Comparison of ENCODE assay signal across 2 cellular contexts in genomic region chr7:116231543-116232401, GRCh38.
TF ChIP-seq lines count a peak whose summit lies in the region.

No MANE protein-coding gene starts in this region.

TF ChIP-seq in A549, 52 proteins besides CTCF, POLR2A, EP300 and RAD21:
- TF ChIP-seq BCL3 (IDR thresholded peaks at IDR 0.05): no peak
- no peak for TF ChIP-seq HMGXB4 (CRISPR knock-in tag; IDR thresholded peaks at IDR 0.05; ENCODE audit: borderline replicate concordance)
- TF ChIP-seq MYC (IDR thresholded peaks at IDR 0.05; ENCODE audit: borderline replicate concordance, low read length): no peak
- TF ChIP-seq, protein P1, sequence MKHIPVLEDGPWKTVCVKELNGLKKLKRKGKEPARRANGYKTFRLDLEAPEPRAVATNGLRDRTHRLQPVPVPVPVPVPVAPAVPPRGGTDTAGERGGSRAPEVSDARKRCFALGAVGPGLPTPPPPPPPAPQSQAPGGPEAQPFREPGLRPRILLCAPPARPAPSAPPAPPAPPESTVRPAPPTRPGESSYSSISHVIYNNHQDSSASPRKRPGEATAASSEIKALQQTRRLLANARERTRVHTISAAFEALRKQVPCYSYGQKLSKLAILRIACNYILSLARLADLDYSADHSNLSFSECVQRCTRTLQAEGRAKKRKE (CRISPR knock-in tag; IDR thresholded peaks at IDR 0.05; ENCODE audit: low read depth): no peak
- TF ChIP-seq MAFK (IDR thresholded peaks at IDR 0.05; ENCODE audit: partially characterized antibody): peak; percentile 100
- no peak for TF ChIP-seq KDM5A (IDR thresholded peaks at IDR 0.05)
- TF ChIP-seq NFE2L2 (conservative IDR thresholded peaks at IDR 0.05; ENCODE audit: low read length): peak; percentile 96

TF ChIP-seq in K562, 482 proteins besides CTCF, POLR2A, EP300 and RAD21 (continues in another document):
- no peak for TF ChIP-seq HSF4 (CRISPR knock-in tag; IDR thresholded peaks at IDR 0.05; ENCODE audit: borderline replicate concordance)
- TF ChIP-seq NFE2 (IDR thresholded peaks at IDR 0.05; ENCODE audit: low read depth): peak; percentile 99
- peak; percentile 41; the same call in 1 of the 2 replicates for TF ChIP-seq TEAD4 (IDR thresholded peaks at IDR 0.05; ENCODE audit: low read length)
- TF ChIP-seq TEAD4 (CRISPR knock-in tag; IDR thresholded peaks at IDR 0.05; ENCODE audit: borderline replicate concordance): no peak
- TF ChIP-seq ZNF174 (CRISPR knock-in tag; IDR thresholded peaks at IDR 0.05): no peak
- peak; percentile 28 for TF ChIP-seq MEIS2 (IDR thresholded peaks at IDR 0.05; ENCODE audit: partially characterized antibody)
- TF ChIP-seq NFE2L1 (tag; IDR thresholded peaks at IDR 0.05; ENCODE audit: borderline replicate concordance, low read depth): peak; percentile 98
- TF ChIP-seq ZNF217 (CRISPR knock-in tag; IDR thresholded peaks at IDR 0.05): no peak
- TF ChIP-seq SMARCC2 (IDR thresholded peaks at IDR 0.05; ENCODE audit: low read depth): peak; percentile 24; the same call in 1 of the 2 replicates
- TF ChIP-seq MAFF (IDR thresholded peaks at IDR 0.05; ENCODE audit: low read length): peak; percentile 100
- TF ChIP-seq, protein P2, sequence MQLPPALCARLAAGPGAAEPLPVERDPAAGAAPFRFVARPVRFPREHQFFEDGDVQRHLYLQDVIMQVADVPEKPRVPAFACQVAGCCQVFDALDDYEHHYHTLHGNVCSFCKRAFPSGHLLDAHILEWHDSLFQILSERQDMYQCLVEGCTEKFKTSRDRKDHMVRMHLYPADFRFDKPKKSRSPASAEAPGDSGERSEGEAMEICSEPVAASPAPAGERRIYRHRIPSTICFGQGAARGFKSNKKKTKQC (CRISPR knock-in tag; IDR thresholded peaks at IDR 0.05): no peak
- no peak for TF ChIP-seq ZBTB11 (CRISPR knock-in tag; IDR thresholded peaks at IDR 0.05)
- peak; percentile 43; the same call in 1 of the 2 replicates for TF ChIP-seq ARID1B (IDR thresholded peaks at IDR 0.05)
- TF ChIP-seq, protein P3, sequence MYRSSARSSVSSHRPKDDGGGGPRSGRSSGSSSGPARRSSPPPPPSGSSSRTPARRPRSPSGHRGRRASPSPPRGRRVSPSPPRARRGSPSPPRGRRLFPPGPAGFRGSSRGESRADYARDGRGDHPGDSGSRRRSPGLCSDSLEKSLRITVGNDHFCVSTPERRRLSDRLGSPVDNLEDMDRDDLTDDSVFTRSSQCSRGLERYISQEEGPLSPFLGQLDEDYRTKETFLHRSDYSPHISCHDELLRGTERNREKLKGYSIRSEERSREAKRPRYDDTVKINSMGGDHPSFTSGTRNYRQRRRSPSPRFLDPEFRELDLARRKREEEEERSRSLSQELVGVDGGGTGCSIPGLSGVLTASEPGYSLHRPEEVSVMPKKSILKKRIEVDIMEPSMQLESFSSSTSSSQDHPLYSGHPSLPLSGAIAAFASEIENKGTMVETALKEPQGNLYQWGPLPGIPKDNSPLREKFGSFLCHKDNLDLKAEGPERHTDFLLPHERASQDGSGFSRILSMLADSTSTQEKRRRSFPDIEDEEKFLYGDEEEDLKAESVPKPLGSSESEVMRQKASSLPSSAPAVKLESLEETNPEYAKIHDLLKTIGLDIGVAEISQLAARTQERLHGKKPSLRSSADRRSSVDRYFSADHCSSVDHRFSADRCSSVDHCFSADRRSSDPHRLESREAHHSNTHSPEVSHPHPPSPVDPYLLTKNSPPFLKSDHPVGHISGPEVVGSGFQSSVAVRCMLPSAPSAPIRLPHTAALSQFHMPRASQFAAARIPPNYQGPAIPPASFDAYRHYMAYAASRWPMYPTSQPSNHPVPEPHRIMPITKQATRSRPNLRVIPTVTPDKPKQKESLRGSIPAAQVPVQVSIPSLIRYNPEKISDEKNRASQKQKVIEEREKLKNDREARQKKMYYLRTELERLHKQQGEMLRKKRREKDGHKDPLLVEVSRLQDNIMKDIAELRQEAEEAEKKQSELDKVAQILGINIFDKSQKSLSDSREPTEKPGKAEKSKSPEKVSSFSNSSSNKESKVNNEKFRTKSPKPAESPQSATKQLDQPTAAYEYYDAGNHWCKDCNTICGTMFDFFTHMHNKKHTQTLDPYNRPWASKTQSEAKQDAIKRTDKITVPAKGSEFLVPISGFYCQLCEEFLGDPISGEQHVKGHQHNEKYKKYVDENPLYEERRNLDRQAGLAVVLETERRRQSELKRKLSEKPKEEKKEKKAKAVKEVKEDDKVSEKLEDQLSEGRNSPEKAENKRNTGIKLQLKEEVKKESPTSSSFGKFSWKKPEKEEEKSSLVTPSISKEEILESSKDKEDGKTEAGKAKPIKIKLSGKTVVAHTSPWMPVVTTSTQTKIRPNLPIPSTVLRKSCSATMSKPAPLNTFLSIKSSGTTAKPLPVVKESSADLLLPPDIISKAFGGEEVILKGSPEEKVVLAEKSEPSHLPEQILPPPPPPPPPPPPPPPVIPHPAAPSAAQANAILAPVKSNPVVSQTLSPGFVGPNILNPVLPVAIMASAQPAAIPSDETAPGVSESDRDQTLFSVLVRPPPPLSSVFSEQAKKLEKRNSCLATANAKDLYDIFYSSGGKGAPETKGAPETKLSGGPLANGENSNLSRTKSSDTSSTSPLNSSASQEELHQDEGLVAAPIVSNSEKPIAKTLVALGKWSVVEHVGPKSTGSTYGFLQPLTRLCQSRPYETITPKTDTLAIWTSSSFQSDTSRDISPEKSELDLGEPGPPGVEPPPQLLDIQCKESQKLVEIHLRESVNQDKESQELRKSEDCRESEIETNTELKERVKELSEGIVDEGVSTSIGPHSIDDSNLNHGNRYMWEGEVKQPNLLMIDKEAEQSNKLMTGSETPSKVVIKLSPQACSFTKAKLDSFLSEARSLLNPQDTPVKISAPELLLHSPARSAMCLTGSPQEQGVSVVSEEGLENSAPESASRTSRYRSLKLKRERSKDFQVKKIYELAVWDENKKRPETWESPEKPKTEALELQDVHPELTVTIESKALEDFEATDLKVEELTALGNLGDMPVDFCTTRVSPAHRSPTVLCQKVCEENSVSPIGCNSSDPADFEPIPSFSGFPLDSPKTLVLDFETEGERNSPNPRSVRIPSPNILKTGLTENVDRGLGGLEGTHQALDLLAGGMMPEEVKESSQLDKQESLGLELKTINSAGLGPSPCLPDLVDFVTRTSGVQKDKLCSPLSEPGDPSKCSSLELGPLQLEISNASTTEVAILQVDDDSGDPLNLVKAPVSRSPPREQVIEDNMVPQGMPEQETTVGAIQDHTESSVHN (IDR thresholded peaks at IDR 0.05; ENCODE audit: borderline replicate concordance in 1 of 2, low read depth in 1 of 2): peak in 1 of 2 experiments; percentile 90; a peak in 1 of 4 replicates
- peak; percentile 2; the same call in 1 of the 2 replicates for TF ChIP-seq NCOR1 (IDR thresholded peaks at IDR 0.05)
- peak; percentile 99 for TF ChIP-seq MAFK (IDR thresholded peaks at IDR 0.05; ENCODE audit: low read length)
- TF ChIP-seq MAFG (tag; conservative IDR thresholded peaks at IDR 0.05): peak; percentile 100
- peak; percentile 99 for TF ChIP-seq C11orf30 (IDR thresholded peaks at IDR 0.05; ENCODE audit: low read depth)
- peak; percentile 58; the same call in 1 of the 2 replicates for TF ChIP-seq GATAD2B (IDR thresholded peaks at IDR 0.05; ENCODE audit: borderline replicate concordance)
- TF ChIP-seq E2F1 (CRISPR knock-in tag; IDR thresholded peaks at IDR 0.05): no peak
- peak; percentile 54; the same call in 1 of the 2 replicates for TF ChIP-seq DPF2 (IDR thresholded peaks at IDR 0.05)
- no peak for TF ChIP-seq RBM34 (IDR thresholded peaks at IDR 0.05; ENCODE audit: borderline replicate concordance, insufficient read depth, low read length)
- no peak for TF ChIP-seq MED1 (CRISPR knock-in tag; IDR thresholded peaks at IDR 0.05; ENCODE audit: borderline replicate concordance)
- 0 out of 4 replicates have a peak, but pooled peaks of 1 of the 2 experiments have one; percentile 29 for TF ChIP-seq MNT (conservative IDR thresholded peaks at IDR 0.05)
- TF ChIP-seq KAT7 (CRISPR knock-in tag; IDR thresholded peaks at IDR 0.05; ENCODE audit: borderline replicate concordance): no peak
- no peak for TF ChIP-seq ARNT (IDR thresholded peaks at IDR 0.05)
- TF ChIP-seq, protein P4, sequence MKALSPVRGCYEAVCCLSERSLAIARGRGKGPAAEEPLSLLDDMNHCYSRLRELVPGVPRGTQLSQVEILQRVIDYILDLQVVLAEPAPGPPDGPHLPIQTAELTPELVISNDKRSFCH (CRISPR knock-in tag; IDR thresholded peaks at IDR 0.05): no peak
- TF ChIP-seq, protein P4 (tag; IDR thresholded peaks at IDR 0.05): no peak
- TF ChIP-seq PATZ1 (CRISPR knock-in tag; IDR thresholded peaks at IDR 0.05; ENCODE audit: borderline replicate concordance): no peak
- TF ChIP-seq, protein P5, sequence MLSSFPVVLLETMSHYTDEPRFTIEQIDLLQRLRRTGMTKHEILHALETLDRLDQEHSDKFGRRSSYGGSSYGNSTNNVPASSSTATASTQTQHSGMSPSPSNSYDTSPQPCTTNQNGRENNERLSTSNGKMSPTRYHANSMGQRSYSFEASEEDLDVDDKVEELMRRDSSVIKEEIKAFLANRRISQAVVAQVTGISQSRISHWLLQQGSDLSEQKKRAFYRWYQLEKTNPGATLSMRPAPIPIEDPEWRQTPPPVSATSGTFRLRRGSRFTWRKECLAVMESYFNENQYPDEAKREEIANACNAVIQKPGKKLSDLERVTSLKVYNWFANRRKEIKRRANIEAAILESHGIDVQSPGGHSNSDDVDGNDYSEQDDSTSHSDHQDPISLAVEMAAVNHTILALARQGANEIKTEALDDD (IDR thresholded peaks at IDR 0.05): peak; percentile 78
- TF ChIP-seq TAL1 (IDR thresholded peaks at IDR 0.05): peak; percentile 23; the same call in 1 of the 2 replicates
- TF ChIP-seq ZNF239 (CRISPR knock-in tag; IDR thresholded peaks at IDR 0.05): 0 out of 2 replicates have a peak, but pooled peaks have one; percentile 25
- peak; percentile 50 for TF ChIP-seq CBFA2T2 (conservative IDR thresholded peaks at IDR 0.05)
- peak; percentile 61 for TF ChIP-seq CBFA2T3 (IDR thresholded peaks at IDR 0.05)
- 0 out of 2 replicates have a peak, but pooled peaks have one; percentile 21 for TF ChIP-seq TCF3 (CRISPR knock-in tag; IDR thresholded peaks at IDR 0.05)
- TF ChIP-seq EP400 (IDR thresholded peaks at IDR 0.05): 0 out of 2 replicates have a peak, but pooled peaks have one; percentile 16
- peak; percentile 95 for TF ChIP-seq BACH1 (tag; IDR thresholded peaks at IDR 0.05)
- TF ChIP-seq SAFB (IDR thresholded peaks at IDR 0.05; ENCODE audit: borderline replicate concordance, low read depth, low read length): no peak
- peak; percentile 100 for TF ChIP-seq ZNF316 (IDR thresholded peaks at IDR 0.05)
- TF ChIP-seq SMARCA4 (IDR thresholded peaks at IDR 0.05): peak; percentile 67; the same call in 1 of the 2 replicates
